ENCODE assay signal across 1 cellular context in genomic region chr2:128172191-128172590, GRCh38.
TF ChIP-seq lines count a peak whose summit lies in the region.

No MANE protein-coding gene starts in this region.

TF ChIP-seq in HepG2, 621 proteins besides CTCF, POLR2A, EP300 and RAD21 (continued from another document and continues in another):
- TF ChIP-seq STAT6 (CRISPR knock-in tag; IDR thresholded peaks at IDR 0.05; ENCODE audit: borderline replicate concordance) (no peak), ISL2 (CRISPR knock-in tag; IDR thresholded peaks at IDR 0.05) (0 out of 2 replicates have a peak, but pooled peaks have one; percentile 29), ZNF674 (CRISPR knock-in tag; IDR thresholded peaks at IDR 0.05; ENCODE audit: low read depth) (no peak), ZNF747 (CRISPR knock-in tag; IDR thresholded peaks at IDR 0.05; ENCODE audit: borderline replicate concordance) (no peak), MEIS1 (CRISPR knock-in tag; IDR thresholded peaks at IDR 0.05; ENCODE audit: borderline replicate concordance) (no peak), ZNF232 (CRISPR knock-in tag; IDR thresholded peaks at IDR 0.05; ENCODE audit: borderline replicate concordance) (no peak), ZKSCAN1 (IDR thresholded peaks at IDR 0.05; ENCODE audit: low read length) (no peak), SOX13 (IDR thresholded peaks at IDR 0.05) (no peak), SOX13 (CRISPR knock-in tag; conservative IDR thresholded peaks at IDR 0.05 in 1 of 2, IDR thresholded peaks at IDR 0.05 in 1 of 2) (peak in 1 of 2 experiments; percentile 37; a peak in 1 of 4 replicates), KAT7 (CRISPR knock-in tag; IDR thresholded peaks at IDR 0.05; ENCODE audit: borderline replicate concordance) (0 out of 2 replicates have a peak, but pooled peaks have one; percentile 36), ZBTB33 (CRISPR knock-in tag; IDR thresholded peaks at IDR 0.05) (no peak), MAF1 (CRISPR knock-in tag; IDR thresholded peaks at IDR 0.05; ENCODE audit: borderline replicate concordance) (no peak), ZNF282 (IDR thresholded peaks at IDR 0.05; ENCODE audit: partially characterized antibody) (no peak), NCOA2 (CRISPR knock-in tag; IDR thresholded peaks at IDR 0.05) (0 out of 2 replicates have a peak, but pooled peaks have one; percentile 23), ZNF264 (CRISPR knock-in tag; IDR thresholded peaks at IDR 0.05) (no peak), ZNF335 (CRISPR knock-in tag; IDR thresholded peaks at IDR 0.05) (no peak), NR2F6 (IDR thresholded peaks at IDR 0.05) (no peak), NR2F6 (CRISPR knock-in tag; IDR thresholded peaks at IDR 0.05) (peak; percentile 36; the same call in 1 of the 2 replicates), FOSL2 (CRISPR knock-in tag; IDR thresholded peaks at IDR 0.05) (peak; percentile 22; the same call in 1 of the 2 replicates), ZFP36L2 (CRISPR knock-in tag; IDR thresholded peaks at IDR 0.05) (no peak), E2F5 (CRISPR knock-in tag; conservative IDR thresholded peaks at IDR 0.05) (no peak), ZNF263 (CRISPR knock-in tag; IDR thresholded peaks at IDR 0.05) (peak; percentile 64), SOX5 (CRISPR knock-in tag; IDR thresholded peaks at IDR 0.05; ENCODE audit: borderline replicate concordance) (peak; percentile 30; the same call in 1 of the 2 replicates), ZNF672 (CRISPR knock-in tag; IDR thresholded peaks at IDR 0.05) (no peak), ZBTB39 (CRISPR knock-in tag; IDR thresholded peaks at IDR 0.05) (peak; percentile 91; the same call in 1 of the 2 replicates), ATF7-NPFF (CRISPR knock-in tag; IDR thresholded peaks at IDR 0.05; ENCODE audit: low read depth) (no peak), ZSCAN12 (CRISPR knock-in tag; IDR thresholded peaks at IDR 0.05) (no peak), ZNF10 (CRISPR knock-in tag; IDR thresholded peaks at IDR 0.05; ENCODE audit: borderline replicate concordance, low read depth) (no peak), SMAD3 (CRISPR knock-in tag; IDR thresholded peaks at IDR 0.05) (0 out of 2 replicates have a peak, but pooled peaks have one; percentile 50), ZSCAN31 (CRISPR knock-in tag; IDR thresholded peaks at IDR 0.05; ENCODE audit: low read depth) (no peak), SAP130 (CRISPR knock-in tag; IDR thresholded peaks at IDR 0.05; ENCODE audit: low read depth) (0 out of 2 replicates have a peak, but pooled peaks have one; percentile 21), PCBP2 (optimal IDR thresholded peaks at IDR 0.05; ENCODE audit: low read depth, low read length, poor library complexity, severe bottlenecking) (no peak), U2AF2 (IDR thresholded peaks at IDR 0.05; ENCODE audit: low read depth, low read length) (no peak), PRPF4 (IDR thresholded peaks at IDR 0.05; ENCODE audit: low read depth, low read length, poor library complexity, severe bottlenecking) (no peak), ZMYM2 (CRISPR knock-in tag; IDR thresholded peaks at IDR 0.05) (0 out of 2 replicates have a peak, but pooled peaks have one; percentile 30), LCORL (IDR thresholded peaks at IDR 0.05) (no peak), LCORL (CRISPR knock-in tag; IDR thresholded peaks at IDR 0.05) (peak; percentile 61; the same call in 1 of the 2 replicates), ZNF318 (CRISPR knock-in tag; IDR thresholded peaks at IDR 0.05) (no peak), SSRP1 (CRISPR knock-in tag; IDR thresholded peaks at IDR 0.05) (peak; percentile 88), ZNF780A (CRISPR knock-in tag; IDR thresholded peaks at IDR 0.05) (no peak), TBX2 (CRISPR knock-in tag; IDR thresholded peaks at IDR 0.05; ENCODE audit: borderline replicate concordance) (no peak), TRIM22 (IDR thresholded peaks at IDR 0.05) (no peak), RXRB (CRISPR knock-in tag; IDR thresholded peaks at IDR 0.05; ENCODE audit: borderline replicate concordance) (peak; percentile 67; the same call in 1 of the 2 replicates), ZFP37 (CRISPR knock-in tag; IDR thresholded peaks at IDR 0.05; ENCODE audit: borderline replicate concordance) (no peak), FOXA1 (IDR thresholded peaks at IDR 0.05) (no peak), FOXA1 (CRISPR knock-in tag; IDR thresholded peaks at IDR 0.05) (peak; percentile 66), YEATS4 (CRISPR knock-in tag; IDR thresholded peaks at IDR 0.05; ENCODE audit: borderline replicate concordance) (no peak), ZNF777 (CRISPR knock-in tag; IDR thresholded peaks at IDR 0.05) (no peak), ZNF558 (CRISPR knock-in tag; IDR thresholded peaks at IDR 0.05; ENCODE audit: borderline replicate concordance) (no peak)
